Comparison of ENCODE assay signal across 1 cellular context in the genomic region with DNA sequence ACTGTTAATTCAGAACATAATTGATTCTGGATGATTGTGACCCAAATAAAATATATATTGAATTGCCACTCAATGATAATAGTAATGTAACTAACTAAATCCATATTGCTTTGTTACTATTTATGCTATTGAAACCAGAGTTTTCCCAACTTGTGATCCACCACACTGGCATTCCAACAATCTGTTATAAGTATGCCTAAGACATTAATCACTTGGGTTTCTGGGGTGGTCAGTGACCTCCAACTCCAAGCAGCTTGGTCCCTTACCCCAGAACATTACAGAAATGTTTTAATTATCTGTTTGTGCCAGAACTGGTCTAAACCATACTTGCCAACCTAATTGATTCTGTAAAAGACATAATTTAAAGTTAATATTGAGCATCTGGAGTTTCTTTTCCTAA.
TF ChIP-seq lines count a peak whose summit lies in the region.

No MANE protein-coding gene starts in this region.

TF ChIP-seq in IMR-90, 13 proteins besides CTCF, POLR2A, EP300 and RAD21:
- TF ChIP-seq RCOR1 (IDR thresholded peaks at IDR 0.05; ENCODE audit: insufficient replicate concordance, low read length) = no peak
- no peak for TF ChIP-seq MXI1 (IDR thresholded peaks at IDR 0.05; ENCODE audit: borderline replicate concordance, low read depth, low read length)
- TF ChIP-seq CHD1 (IDR thresholded peaks at IDR 0.05; ENCODE audit: low read depth, low read length) = no peak
- no peak for TF ChIP-seq ELK1 (IDR thresholded peaks at IDR 0.05; ENCODE audit: borderline replicate concordance, low read depth, low read length)
- TF ChIP-seq MAFK (IDR thresholded peaks at IDR 0.05; ENCODE audit: low read depth, low read length) = no peak
- no peak for TF ChIP-seq FOS (IDR thresholded peaks at IDR 0.05; ENCODE audit: low read depth, low read length)
- TF ChIP-seq BHLHE40 (IDR thresholded peaks at IDR 0.05; ENCODE audit: low read depth, low read length) = no peak
- TF ChIP-seq RFX5 (IDR thresholded peaks at IDR 0.05; ENCODE audit: low read depth, low read length) = no peak
- no peak for TF ChIP-seq NFE2L2 (IDR thresholded peaks at IDR 0.05; ENCODE audit: low read depth, low read length)
- no peak for TF ChIP-seq CEBPB (IDR thresholded peaks at IDR 0.05; ENCODE audit: low read depth, low read length)
